Comparison of ENCODE assay signal across 14 cellular contexts in the genomic region with DNA sequence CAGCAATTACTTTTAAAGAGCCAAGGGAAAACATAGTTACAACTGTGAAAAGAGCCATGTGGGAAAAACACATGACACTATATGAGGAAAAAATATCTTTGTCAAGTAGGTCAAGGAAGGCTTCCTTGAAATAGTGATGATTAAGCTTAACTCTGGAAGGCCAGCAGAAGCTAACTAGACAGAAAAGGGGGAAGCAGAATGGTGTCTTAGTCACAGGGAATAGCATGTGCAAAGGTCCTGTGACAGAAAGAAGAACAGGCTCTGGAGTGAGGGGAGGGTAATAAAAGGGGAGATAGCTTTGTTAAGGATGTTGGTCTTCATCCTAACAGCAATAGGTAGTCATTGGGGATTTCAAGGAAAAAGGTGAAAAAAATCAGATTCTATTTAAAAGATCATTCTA.
A peak's percentile ranks its signal among the peaks of the same experiment; 100 is the strongest.
DNase-seq lines count a peak whose midpoint lies in the region; ATAC-seq, FAIRE-seq and TF ChIP-seq lines count a peak whose summit lies in the region.
"Had no signal": no experiment of that assay in that cellular context is flagged by ENCODE, and none has a peak within 500 bp of the region (broad histone marks: within the 10 kb centered on the region; RNA-seq: fewer than 3 reads in every experiment).

No MANE protein-coding gene starts in this region.

- H3K4me1 Mint-ChIP-seq in CD14-positive monocyte, result peaks cover 66% of the 10 kb centered on the region
- H3K4me1 Mint-ChIP-seq in activated T-helper 17 cell treated with anti-CD3 and anti-CD28 coated beads, Interleukin-2, amount 50 U/mL, for 72 hours, result peaks cover 49% of the 10 kb centered on the region

- intact Hi-C loops in CD14-positive monocyte (cut with micrococcal nuclease), result loop anchor here in 1 of 2 donors (5.0 kb wide), 1 partner anchor 34 kb away; no protein-coding TSS in a partner anchor
- intact Hi-C loops in lower lobe of right lung (cut with DNase I), result no loop called here
- intact Hi-C loops in vagina (cut with DNase I), result no loop called here

- DNase-seq in A549 (ENCODE audit: low read depth in 1 of 2, low spot score in 1 of 2), result no peak
- DNase-seq in CD14-positive monocyte (ENCODE audit: low spot score), result no peak
- DNase-seq in lower lobe of right lung, result no peak
- no peak for DNase-seq in vagina (ENCODE audit: extremely low spot score in 2 of 2)
- DNase-seq: activated gamma-delta T cell treated with Interleukin-2 at 50 U/mL for 16 hours, brain microvascular endothelial cell, dermis blood vessel endothelial cell, glutamatergic neuron, MM.1S, NCI-H524 treated with DMSO at 0.1 percent for 48 hours, OCI-M1 had no signal

- POLR2A ChIA-PET in A549 (lab: Yijun Ruan, JAX), result no interaction called here

- H3K27me3 ChIP-seq in lower lobe of right lung (ENCODE audit: low read depth), result no peaks in the 10 kb centered on the region
- H3K27me3 ChIP-seq in vagina, result no peaks in the 10 kb centered on the region
- H3K27me3 ChIP-seq: brain microvascular endothelial cell had no signal

- H3K27ac ChIP-seq in A549 (no peak overlapping the region), lower lobe of right lung (no peak overlapping the region), vagina (no peak overlapping the region)
- H3K27ac ChIP-seq: brain microvascular endothelial cell had no signal

- H3K36me3 ChIP-seq in lower lobe of right lung, result peaks cover 8% of the 10 kb centered on the region
- no peaks in the 10 kb centered on the region for H3K36me3 ChIP-seq in vagina
- H3K36me3 ChIP-seq: brain microvascular endothelial cell had no signal

- no peak for TF ChIP-seq RAD21 in A549 (conservative IDR thresholded peaks at IDR 0.05 in 1 of 2, IDR thresholded peaks at IDR 0.05 in 1 of 2)

- no peaks in the 10 kb centered on the region for H3K4me1 ChIP-seq in A549
- H3K4me1 ChIP-seq in lower lobe of right lung, result peaks cover 39% of the 10 kb centered on the region
- peaks cover 26% of the 10 kb centered on the region for H3K4me1 ChIP-seq in vagina

- TF ChIP-seq POLR2A in A549 (IDR thresholded peaks at IDR 0.05; ENCODE audit: low read length), result no peak
- no peak for TF ChIP-seq POLR2A in vagina (IDR thresholded peaks at IDR 0.05)

- peaks cover 0 to 11% (median 5%) of the 10 kb centered on the region in 7 donors for H3K9me3 Mint-ChIP-seq in CD14-positive monocyte
- H3K9me3 Mint-ChIP-seq in activated T-helper 17 cell treated with anti-CD3 and anti-CD28 coated beads, Interleukin-2, amount 50 U/mL, for 72 hours, result no peaks in the 10 kb centered on the region

- H3K4me3 Mint-ChIP-seq in CD14-positive monocyte, result no peak overlapping the region
- H3K4me3 Mint-ChIP-seq in activated T-helper 17 cell treated with anti-CD3 and anti-CD28 coated beads, Interleukin-2, amount 50 U/mL, for 72 hours, result no peak overlapping the region

- H3K36me3 Mint-ChIP-seq in CD14-positive monocyte, result peaks cover 69% of the 10 kb centered on the region in 2 donors
- H3K36me3 Mint-ChIP-seq in activated T-helper 17 cell treated with anti-CD3 and anti-CD28 coated beads, Interleukin-2, amount 50 U/mL, for 72 hours (ENCODE audit: low read depth), result peaks cover 33% of the 10 kb centered on the region

- H3K9me3 ChIP-seq in A549, result no peaks in the 10 kb centered on the region
- no peaks in the 10 kb centered on the region for H3K9me3 ChIP-seq in lower lobe of right lung
- no peaks in the 10 kb centered on the region for H3K9me3 ChIP-seq in vagina

- no peak for TF ChIP-seq EP300 in A549 (IDR thresholded peaks at IDR 0.05)

- no peak for ATAC-seq in A549
- no peak for ATAC-seq in activated T-helper 17 cell treated with anti-CD3 and anti-CD28 coated beads, Interleukin-2, amount 50 U/mL, for 72 hours (replicated peaks)
- peak; percentile 46 to 54 for ATAC-seq in lower lobe of right lung
- ATAC-seq in GM19023 (IDR thresholded peaks at IDR 0.05; ENCODE audit: unreplicated experiment), result no peak
- no peak for ATAC-seq in HG03175 (IDR thresholded peaks at IDR 0.05; ENCODE audit: unreplicated experiment)

- peak overlapping the region; percentile 91 to 98 (median 97) for H3K27ac Mint-ChIP-seq in CD14-positive monocyte
- peak overlapping the region; percentile 71 for H3K27ac Mint-ChIP-seq in activated T-helper 17 cell treated with anti-CD3 and anti-CD28 coated beads, Interleukin-2, amount 50 U/mL, for 72 hours

- CTCF ChIA-PET in A549 (lab: Yijun Ruan, JAX), result interaction anchor here (0.8 to 1.4 kb wide), 4 partner anchors 11 to 126 kb away, joined by 3 read pairs; no protein-coding TSS in a partner anchor

- peaks cover 0 to 4% (median 3%) of the 10 kb centered on the region in 3 donors for H3K27me3 Mint-ChIP-seq in CD14-positive monocyte (ENCODE audit: low read depth in 3 of 3)
- H3K27me3 Mint-ChIP-seq in activated T-helper 17 cell treated with anti-CD3 and anti-CD28 coated beads, Interleukin-2, amount 50 U/mL, for 72 hours, result no peaks in the 10 kb centered on the region

- no peak overlapping the region for H3K4me2 ChIP-seq in A549

- H3K4me3 ChIP-seq in A549 (no peak overlapping the region), lower lobe of right lung (no peak overlapping the region), vagina (no peak overlapping the region)

- no peak for TF ChIP-seq CTCF in A549 (IDR thresholded peaks at IDR 0.05)
- TF ChIP-seq CTCF in CD14-positive monocyte (IDR thresholded peaks at IDR 0.05), result no peak
- no peak for TF ChIP-seq CTCF in lower lobe of right lung (IDR thresholded peaks at IDR 0.05)
- no peak for TF ChIP-seq CTCF in vagina (IDR thresholded peaks at IDR 0.05)

- no peak for FAIRE-seq in A549 (lab: Jason Lieb, UNC)

TF ChIP-seq in A549, 52 proteins besides CTCF, POLR2A, EP300 and RAD21:
- TF ChIP-seq, protein P1, sequence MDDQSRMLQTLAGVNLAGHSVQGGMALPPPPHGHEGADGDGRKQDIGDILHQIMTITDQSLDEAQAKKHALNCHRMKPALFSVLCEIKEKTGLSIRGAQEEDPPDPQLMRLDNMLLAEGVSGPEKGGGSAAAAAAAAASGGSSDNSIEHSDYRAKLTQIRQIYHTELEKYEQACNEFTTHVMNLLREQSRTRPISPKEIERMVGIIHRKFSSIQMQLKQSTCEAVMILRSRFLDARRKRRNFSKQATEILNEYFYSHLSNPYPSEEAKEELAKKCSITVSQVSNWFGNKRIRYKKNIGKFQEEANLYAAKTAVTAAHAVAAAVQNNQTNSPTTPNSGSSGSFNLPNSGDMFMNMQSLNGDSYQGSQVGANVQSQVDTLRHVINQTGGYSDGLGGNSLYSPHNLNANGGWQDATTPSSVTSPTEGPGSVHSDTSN (IDR thresholded peaks at IDR 0.05), result no peak
- peak; percentile 37 for TF ChIP-seq MAFK (IDR thresholded peaks at IDR 0.05; ENCODE audit: partially characterized antibody)

Comparison
In these comparisons a context has a peak if more than half of its experiments do, and no peak if none do; other contexts are left out.
1. ATAC-seq: peak in lower lobe of right lung (2 of 2); none in A549 (0 of 2), activated T-helper 17 cell treated with anti-CD3 and anti-CD28 coated beads, Interleukin-2, amount 50 U/mL, for 72 hours (single experiment), GM19023 (single experiment) and HG03175 (single experiment).